10 cellular contexts compared by ENCODE assay signal in genomic region chr22:42645341-42645937, GRCh38. TPM values are rescaled to one million over a fixed set of nuclear protein-coding genes. Genes with fewer than 3 reads are reported as not detected.
DNase-seq lines count a peak whose midpoint lies in the region; ATAC-seq and TF ChIP-seq lines count a peak whose summit lies in the region.
"Had no signal": no experiment of that assay in that cellular context is flagged by ENCODE, and none has a peak within 500 bp of the region (broad histone marks: within the 10 kb centered on the region; RNA-seq: fewer than 3 reads in every experiment).

No MANE protein-coding gene starts in this region.

- no peak for TF ChIP-seq POLR2A in Peyer's patch (IDR thresholded peaks at IDR 0.05)
- TF ChIP-seq POLR2A in tibial nerve (IDR thresholded peaks at IDR 0.05): peak in 1 of 2 donors; percentile 46

- peak in 1 of 2 donors; percentile 56 for TF ChIP-seq EP300 in tibial nerve (IDR thresholded peaks at IDR 0.05)

- H3K27me3 ChIP-seq in Peyer's patch (no peaks in the 10 kb centered on the region), dorsolateral prefrontal cortex (no peaks in the 10 kb centered on the region), mucosa of rectum (ENCODE audit: control insufficient read depth in 2 of 2, insufficient read depth in 2 of 2, low read length in 2 of 2) (no peaks in the 10 kb centered on the region), tibial nerve (no peaks in the 10 kb centered on the region)

- H3K9me3 ChIP-seq in Peyer's patch (no peaks in the 10 kb centered on the region), mucosa of rectum (ENCODE audit: control insufficient read depth in 2 of 2, low read length in 2 of 2) (no peaks in the 10 kb centered on the region), tibial nerve (no peaks in the 10 kb centered on the region)

- intact Hi-C loops in dorsolateral prefrontal cortex (cut with DNase I): no loop called here

- WGBS in tibial nerve, 2 donors: 47 to 50% methylated on average over 16 to 18 of the region's 19 CpGs

- peak overlapping the region; percentile 34 to 72 for H3K9ac ChIP-seq in mucosa of rectum (ENCODE audit: low read depth in 1 of 2, low read length in 2 of 2)

- H3K4me3 ChIP-seq in Peyer's patch (peak overlapping the region in 2 of 4 donors; percentile 43), dorsolateral prefrontal cortex (peak overlapping the region in 40 of 59 donors; percentile 3 to 95 (median 33)), mucosa of rectum (ENCODE audit: low read length in 2 of 2) (peak overlapping the region; percentile 41), tibial nerve (peak overlapping the region; percentile 7 to 92 (median 10))

- TF ChIP-seq CTCF in Peyer's patch (IDR thresholded peaks at IDR 0.05) (no peak), dorsolateral prefrontal cortex (IDR thresholded peaks at IDR 0.05 in 54 of 56, conservative IDR thresholded peaks at IDR 0.05 in 2 of 56; ENCODE audit: low read depth in 1 of 56, partially characterized antibody in 56 of 56) (no peak), tibial nerve (IDR thresholded peaks at IDR 0.05) (no peak)

- no peak for ATAC-seq in HG03460 (IDR thresholded peaks at IDR 0.05; ENCODE audit: unreplicated experiment)

- H3K27ac ChIP-seq in Peyer's patch (peak overlapping the region; percentile 42 to 98 (median 74)), dorsolateral prefrontal cortex (peak overlapping the region in 58 of 59 donors; percentile 19 to 97 (median 80)), mucosa of rectum (ENCODE audit: low read depth in 2 of 2, low read length in 2 of 2) (peak overlapping the region; percentile 78 to 83), tibial nerve (peak overlapping the region; percentile 60 to 99 (median 96))

- peaks cover 18 to 71% (median 36%) of the 10 kb centered on the region in 4 donors for H3K4me1 ChIP-seq in Peyer's patch
- peaks cover 58 to 66% of the 10 kb centered on the region in 2 donors for H3K4me1 ChIP-seq in mucosa of rectum (ENCODE audit: control insufficient read depth in 2 of 2, insufficient read depth in 2 of 2, low read length in 2 of 2)
- H3K4me1 ChIP-seq in tibial nerve: peaks cover 3 to 84% (median 63%) of the 10 kb centered on the region in 4 donors

- DNase-seq in Peyer's patch (no peak), dorsolateral prefrontal cortex (peak in 1 of 10 donors; percentile 23), tibial nerve (ENCODE audit: low spot score in 2 of 2) (no peak), A172 (ENCODE audit: low spot score) (no peak), NCI-H510A treated with DMSO at 0.1 percent for 48 hours (lab: John Stamatoyannopoulos, UW) (no peak)
- DNase-seq: activated naive CD8-positive, alpha-beta T cell treated with anti-CD3 and anti-CD28 coated beads, Interleukin-2, amount 10 ng/mL, durations not matched to agents 7 days and 5 days; immature natural killer cell; MM.1S had no signal

- no peaks in the 10 kb centered on the region for H3K36me3 ChIP-seq in Peyer's patch
- no peaks in the 10 kb centered on the region for H3K36me3 ChIP-seq in mucosa of rectum (ENCODE audit: control insufficient read depth in 2 of 2, insufficient read depth in 2 of 2, low read length in 2 of 2)
- no peaks in the 10 kb centered on the region for H3K36me3 ChIP-seq in tibial nerve

RNA-seq across cellular contexts. Expression of gene CYB5R3, which starts 3.8 kb away (rescaled TPM):
- total RNA-seq in Peyer's patch: 100 to 1,000 TPM in 2 of 4 donors, 10 to 100 TPM in 2; 59.4 to 147 (median 117) TPM
- 100 to 1,000 TPM in 119 of 120 experiments, 10 to 100 TPM in 1; 85.4 to 229 (median 131) TPM for total RNA-seq in dorsolateral prefrontal cortex
- 100 to 1,000 TPM; 134 to 200 (median 176) TPM for total RNA-seq in tibial nerve
- total RNA-seq in A172 (2014; rRNA removed; shearing (Covaris generic)): 45.9 and 57.1 TPM in 2 replicates

RNA-seq across cellular contexts. Expression of gene ATP5MGL, which starts 5.0 kb away (rescaled TPM):
- not detected for total RNA-seq in Peyer's patch
- 1 to 10 TPM in 62 of 120 experiments, under 1 TPM in 31, not detected in 27; 0.65 to 6.3 (median 1.3) TPM for total RNA-seq in dorsolateral prefrontal cortex
- 1 to 10 TPM in 1 of 4 donors, not detected in 3; 2.7 TPM for total RNA-seq in tibial nerve
- not detected in 2 replicates for total RNA-seq in A172 (2014; rRNA removed; shearing (Covaris generic))

RNA-seq across cellular contexts. Expression of gene POLDIP3, which starts 30.8 kb away (rescaled TPM):
- total RNA-seq in Peyer's patch (10 to 100 TPM; 30.3 to 42.9 (median 38.0) TPM), dorsolateral prefrontal cortex (10 to 100 TPM; 47.0 to 95.5 (median 65.3) TPM), tibial nerve (10 to 100 TPM; 47.4 to 49.2 (median 48.5) TPM)
- 28.5 and 30.6 TPM in 2 replicates for total RNA-seq in A172 (2014; rRNA removed; shearing (Covaris generic))
